Comparison of ENCODE assay signal across 1 cellular context in genomic region chr11:35619030-35619753, GRCh38.
TF ChIP-seq lines count a peak whose summit lies in the region.

No MANE protein-coding gene starts in this region.

TF ChIP-seq in HEK293, 187 proteins besides CTCF, POLR2A, EP300 and RAD21 (continued from another document):
- TF ChIP-seq HIC1 (tag by site-specific recombination; IDR thresholded peaks at IDR 0.05), result peak; percentile 81
- TF ChIP-seq ZNF600 (tag by site-specific recombination; IDR thresholded peaks at IDR 0.05), result 0 out of 2 replicates have a peak, but pooled peaks have one; percentile 37
- peak; percentile 68; the same call in 1 of the 2 replicates for TF ChIP-seq ZNF335 (tag by site-specific recombination; conservative IDR thresholded peaks at IDR 0.05)
- peak; percentile 65 for TF ChIP-seq ZFHX2 (tag by site-specific recombination; conservative IDR thresholded peaks at IDR 0.05)
- no peak for TF ChIP-seq ZNF404 (tag by site-specific recombination; IDR thresholded peaks at IDR 0.05)
- TF ChIP-seq KLF17 (tag by site-specific recombination; IDR thresholded peaks at IDR 0.05), result 0 out of 2 replicates have a peak, but pooled peaks have one; percentile 49
- peak; percentile 25; the same call in 1 of the 2 replicates for TF ChIP-seq ZFP69B (tag by site-specific recombination; IDR thresholded peaks at IDR 0.05)
- TF ChIP-seq ZNF341 (tag by site-specific recombination; IDR thresholded peaks at IDR 0.05; ENCODE audit: low read depth), result 0 out of 2 replicates have a peak, but pooled peaks have one; percentile 16
- TF ChIP-seq ZBTB6 (tag by site-specific recombination; IDR thresholded peaks at IDR 0.05), result peak; percentile 29; the same call in 1 of the 2 replicates
- TF ChIP-seq ZBTB17 (tag by site-specific recombination; IDR thresholded peaks at IDR 0.05), result peak; percentile 50; the same call in 1 of the 2 replicates
- peak; percentile 56; the same call in 1 of the 2 replicates for TF ChIP-seq HOXA7 (CRISPR knock-in tag; IDR thresholded peaks at IDR 0.05; ENCODE audit: borderline replicate concordance)
- TF ChIP-seq EGR2 (tag by site-specific recombination; IDR thresholded peaks at IDR 0.05; ENCODE audit: low read depth), result 0 out of 2 replicates have a peak, but pooled peaks have one; percentile 14
